ENCODE assay signal across 21 cellular contexts in genomic region chr7:4131043-4131442, GRCh38.
"Had no signal": no experiment of that assay in that cellular context is flagged by ENCODE, and none has a peak within 500 bp of the region (broad histone marks: within the 10 kb centered on the region; RNA-seq: fewer than 3 reads in every experiment).

No MANE protein-coding gene starts in this region.

- H3K9ac ChIP-seq: parathyroid adenoma had no signal

- H3K9me3 ChIP-seq: left lung, mucosa of descending colon, neutrophil, transverse colon had no signal

- H3K36me3 ChIP-seq: left lung, neutrophil, transverse colon had no signal

- H3K4me1 ChIP-seq: foreskin keratinocyte, left lung, parathyroid adenoma, transverse colon had no signal

- H3K79me2 ChIP-seq: parathyroid adenoma had no signal

- H3K27ac ChIP-seq: foreskin keratinocyte, left lung, neutrophil, parathyroid adenoma, transverse colon had no signal

- H3K27me3 ChIP-seq: foreskin keratinocyte, left lung, neutrophil, transverse colon had no signal

- H2AFZ ChIP-seq: parathyroid adenoma had no signal

- H3K4me3 ChIP-seq: left lung, mucosa of descending colon, transverse colon had no signal

- ATAC-seq: foreskin keratinocyte; left lung; mucosa of descending colon; naive thymus-derived CD8-positive, alpha-beta T cell; T-helper 17 cell had no signal

- DNase-seq: activated CD4-positive, alpha-beta T cell treated with anti-CD3 and anti-CD28 coated beads, Interleukin-2, amount 10 ng/mL, durations not matched to agents 24 days and 14 days; activated CD4-positive, CD25-positive, alpha-beta regulatory T cell; activated naive CD4-positive, alpha-beta T cell; activated naive CD8-positive, alpha-beta T cell treated with anti-CD3 and anti-CD28 coated beads, Interleukin-2, amount 10 ng/mL, durations not matched to agents 7 days and 5 days; cortex of kidney; effector CD8-positive, alpha-beta T cell; foreskin keratinocyte; glutamatergic neuron; left lung; mucosa of descending colon; naive thymus-derived CD8-positive, alpha-beta T cell; retina; small intestine; stimulated activated CD4-positive, alpha-beta T cell treated with anti-CD3 and anti-CD28 coated beads, Interleukin-4, amount 100 ng/mL, for 4 hours; stimulated activated CD8-positive, alpha-beta memory T cell treated with anti-CD3 and anti-CD28 coated beads, Interleukin-4, amount 100 ng/mL, for 48 hours; stimulated activated naive CD4-positive, alpha-beta T cell treated with Interleukin-2 at 50 U/mL for 16 hours; substantia nigra; T-helper 17 cell; transverse colon had no signal
